Comparison of ENCODE assay signal across 8 cellular contexts in genomic region chr12:122917508-122918227, GRCh38. TPM values are rescaled to one million over a fixed set of nuclear protein-coding genes. Genes with fewer than 3 reads are reported as not detected.
DNase-seq lines count a peak whose midpoint lies in the region; ATAC-seq and TF ChIP-seq lines count a peak whose summit lies in the region.

No MANE protein-coding gene starts in this region.

- intact Hi-C loops in esophagus squamous epithelium (cut with DNase I): no loop called here

- TF ChIP-seq POLR2A in esophagus squamous epithelium (IDR thresholded peaks at IDR 0.05): no peak

- H3K27me3 ChIP-seq in MM.1S (replicated peaks; ENCODE audit: insufficient read depth, low read length) (no peaks in the 10 kb centered on the region), esophagus squamous epithelium (no peaks in the 10 kb centered on the region), mucosa of rectum (ENCODE audit: control insufficient read depth in 2 of 2, insufficient read depth in 2 of 2, low read length in 2 of 2) (no peaks in the 10 kb centered on the region)

- TF ChIP-seq CTCF in MM.1S (IDR thresholded peaks at IDR 0.05; ENCODE audit: low read length) (no peak), esophagus squamous epithelium (IDR thresholded peaks at IDR 0.05) (no peak)

- peak overlapping the region; percentile 12; the same call in 1 of the 2 replicates for H3K4me2 ChIP-seq in MM.1S (ENCODE audit: low read depth, low read length)

- DNase-seq in AG08396 (ENCODE audit: low spot score) (peak; percentile 45), MM.1S (no peak), esophagus squamous epithelium (lab: John Stamatoyannopoulos, UW) (no peak), NCI-H1105 (lab: John Stamatoyannopoulos, UW) (no peak), NCI-H524 treated with DMSO at 0.1 percent for 48 hours (lab: John Stamatoyannopoulos, UW) (no peak), SIG-M5 (lab: John Stamatoyannopoulos, UW) (no peak)

- H3K9me3 ChIP-seq in MM.1S (replicated peaks; ENCODE audit: insufficient read depth, low read length) (no peaks in the 10 kb centered on the region), esophagus squamous epithelium (no peaks in the 10 kb centered on the region), mucosa of rectum (ENCODE audit: control insufficient read depth in 2 of 2, low read length in 2 of 2) (no peaks in the 10 kb centered on the region)

- H3K9ac ChIP-seq in MM.1S (ENCODE audit: low read length) (no peak overlapping the region), mucosa of rectum (ENCODE audit: low read depth in 1 of 2, low read length in 2 of 2) (peak overlapping the region; percentile 24 to 37)

- H3K4me1 ChIP-seq in MM.1S (ENCODE audit: low read length) (peaks cover 8% of the 10 kb centered on the region; the same call in 1 of the 2 replicates), esophagus squamous epithelium (peaks cover 7 to 29% (median 13%) of the 10 kb centered on the region in 3 donors), mucosa of rectum (ENCODE audit: control insufficient read depth in 2 of 2, insufficient read depth in 2 of 2, low read length in 2 of 2) (peaks cover 17 to 43% of the 10 kb centered on the region in 2 donors)

- WGBS in esophagus squamous epithelium, 2 donors: 41 to 43% methylated on average over 10 of the region's 11 CpGs

- H3F3A ChIP-seq in MM.1S (ENCODE audit: insufficient read depth, low read length): no peaks in the 10 kb centered on the region

- H3K4me3 ChIP-seq in MM.1S (ENCODE audit: low read length): no peak overlapping the region
- no peak overlapping the region for H3K4me3 ChIP-seq in esophagus squamous epithelium
- no peak overlapping the region for H3K4me3 ChIP-seq in mucosa of rectum (ENCODE audit: low read length in 2 of 2)

- no peak for ATAC-seq in GM18502 (IDR thresholded peaks at IDR 0.05; ENCODE audit: poor library complexity, unreplicated experiment)

- H3K36me3 ChIP-seq in MM.1S (replicated peaks; ENCODE audit: insufficient read depth, low read length) (no peaks in the 10 kb centered on the region), esophagus squamous epithelium (no peaks in the 10 kb centered on the region), mucosa of rectum (ENCODE audit: control insufficient read depth in 2 of 2, insufficient read depth in 2 of 2, low read length in 2 of 2) (no peaks in the 10 kb centered on the region)

- H3K79me2 ChIP-seq in MM.1S (ENCODE audit: low read length): no peaks in the 10 kb centered on the region

- H3K27ac ChIP-seq in MM.1S (ENCODE audit: low read length): no peak overlapping the region
- peak overlapping the region; percentile 49 to 61 (median 56) for H3K27ac ChIP-seq in esophagus squamous epithelium
- peak overlapping the region; percentile 71 to 77 for H3K27ac ChIP-seq in mucosa of rectum (ENCODE audit: low read depth in 2 of 2, low read length in 2 of 2)

- H4K20me1 ChIP-seq in MM.1S (ENCODE audit: insufficient read depth, low read length): no peaks in the 10 kb centered on the region

- no peak overlapping the region for H2AFZ ChIP-seq in MM.1S (ENCODE audit: low read length)

- H3K9me2 ChIP-seq in MM.1S (replicated peaks; ENCODE audit: insufficient read depth, low read length): no peaks in the 10 kb centered on the region

RNA-seq across cellular contexts. Expression of gene VPS37B, which starts 21.7 kb away (rescaled TPM):
- 10 to 100 TPM; 41.1 to 85.7 (median 69.5) TPM for total RNA-seq in esophagus squamous epithelium

RNA-seq across cellular contexts. Expression of gene ABCB9, which starts 48.6 kb away (rescaled TPM):
- total RNA-seq in esophagus squamous epithelium: 1 to 10 TPM; 2.9 to 5.5 (median 3.3) TPM

RNA-seq across cellular contexts. Expression of gene OGFOD2, which starts 57.4 kb away (rescaled TPM):
- 10 to 100 TPM in 3 of 4 donors, 1 to 10 TPM in 1; 8.5 to 13.9 (median 11.3) TPM for total RNA-seq in esophagus squamous epithelium
